Comparison of ENCODE assay signal across 12 cellular contexts in the genomic region with DNA sequence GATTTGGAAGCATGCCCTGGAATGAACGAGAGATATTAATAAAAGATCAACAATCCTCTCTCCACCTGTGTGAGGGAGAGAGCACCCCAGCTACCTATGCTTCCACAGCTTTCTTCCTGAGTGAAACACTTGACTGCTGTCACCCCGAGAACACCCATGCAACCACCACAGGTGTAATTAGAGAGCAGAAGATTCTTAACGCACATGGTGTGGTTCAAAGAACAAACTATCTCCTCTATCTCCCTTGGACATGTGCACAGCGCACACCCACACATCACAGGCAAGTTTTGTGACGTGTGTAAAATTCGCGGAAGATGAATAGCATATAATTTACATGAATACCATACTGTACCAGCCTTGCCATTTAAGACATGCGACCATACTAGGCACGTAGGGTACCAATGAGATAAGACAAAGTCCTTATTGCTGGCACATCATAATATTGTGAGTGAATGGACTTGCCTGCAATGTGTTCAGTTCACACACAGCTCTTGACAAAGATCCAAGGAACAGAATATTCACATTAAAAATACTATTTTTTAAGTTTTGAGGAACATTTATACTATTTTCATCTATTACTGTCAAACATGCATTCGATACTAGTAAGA. TPM values are rescaled to one million over a fixed set of nuclear protein-coding genes. Genes with fewer than 3 reads are reported as not detected.
DNase-seq lines count a peak whose midpoint lies in the region; FAIRE-seq and TF ChIP-seq lines count a peak whose summit lies in the region.
"Had no signal": no experiment of that assay in that cellular context is flagged by ENCODE, and none has a peak within 500 bp of the region (broad histone marks: within the 10 kb centered on the region; RNA-seq: fewer than 3 reads in every experiment).

No MANE protein-coding gene starts in this region.

- H3K9me3 ChIP-seq in astrocyte (ENCODE audit: insufficient read depth, low read depth, low read length): no peaks in the 10 kb centered on the region
- no peaks in the 10 kb centered on the region for H3K9me3 ChIP-seq in CD8-positive, alpha-beta memory T cell (ENCODE audit: low read length)

- H4K20me1 ChIP-seq in astrocyte (ENCODE audit: insufficient read depth, low read length): peaks cover 94% of the 10 kb centered on the region

- CTCF ChIA-PET in CD8-positive, alpha-beta memory T cell (lab: Charles Lee): interaction anchor here (0.9 to 6.9 kb wide), 12 partner anchors 9 to 835 kb away, joined by 3 to 83 read pairs (median 6); partner anchors contain the start of gene SLC45A1

- H3K36me3 Mint-ChIP-seq in astrocyte (ENCODE audit: low read depth, unreplicated experiment): peaks cover 13% of the 10 kb centered on the region
- peaks cover 0 to 7% (median 0%) of the 10 kb centered on the region in 3 donors for H3K36me3 Mint-ChIP-seq in CD8-positive, alpha-beta memory T cell

- H3K27ac Mint-ChIP-seq in astrocyte (ENCODE audit: unreplicated experiment): no peak overlapping the region
- no peak overlapping the region for H3K27ac Mint-ChIP-seq in CD8-positive, alpha-beta memory T cell
- H3K27ac Mint-ChIP-seq: stimulated activated effector memory CD8-positive, alpha-beta T cell treated with anti-CD3 and anti-CD28 coated beads, Interleukin-12 subunit alpha, Interleukin-12 subunit beta, amount 100 ng/mL, for 72 hours had no signal

- DNase-seq in astrocyte (ENCODE audit: low read depth) (no peak), fibroblast of mammary gland (ENCODE audit: low read depth) (peak; percentile 1), GOT3 (lab: John Stamatoyannopoulos, UW) (no peak), OCI-M2 (lab: John Stamatoyannopoulos, UW; ENCODE audit: unreplicated experiment) (no peak)
- no peak for DNase-seq in CD8-positive, alpha-beta memory T cell
- no peak for DNase-seq in activated naive CD4-positive, alpha-beta T cell treated with anti-CD3 and anti-CD28 coated beads, Interleukin-2, amount 50 U/mL, for 16 hours
- DNase-seq: glutamatergic neuron; SIG-M5; stimulated activated CD4-positive, alpha-beta T cell treated with anti-CD3 and anti-CD28 coated beads, Interleukin-4, amount 100 ng/mL, for 4 hours had no signal

- POLR2A ChIA-PET in CD8-positive, alpha-beta memory T cell (lab: Charles Lee): no interaction called here

- peaks cover 67% of the 10 kb centered on the region for H3K4me1 Mint-ChIP-seq in astrocyte (ENCODE audit: low read depth, unreplicated experiment)
- H3K4me1 Mint-ChIP-seq in CD8-positive, alpha-beta memory T cell: peaks cover 0 to 7% (median 0%) of the 10 kb centered on the region in 3 donors
- H3K4me1 Mint-ChIP-seq: stimulated activated effector memory CD8-positive, alpha-beta T cell treated with anti-CD3 and anti-CD28 coated beads, Interleukin-12 subunit alpha, Interleukin-12 subunit beta, amount 100 ng/mL, for 72 hours had no signal

- no peaks in the 10 kb centered on the region for H3K27me3 ChIP-seq in ACC112 (ENCODE audit: insufficient read depth, low read length)
- H3K27me3 ChIP-seq in astrocyte (ENCODE audit: insufficient read depth, low read length): no peaks in the 10 kb centered on the region
- H3K27me3 ChIP-seq in rectal smooth muscle tissue (ENCODE audit: control insufficient read depth, insufficient read depth, low read length): no peaks in the 10 kb centered on the region
- H3K27me3 ChIP-seq in CD8-positive, alpha-beta memory T cell (ENCODE audit: insufficient read depth, low read length, poor library complexity, severe bottlenecking): no peaks in the 10 kb centered on the region

- H3K79me2 ChIP-seq in ACC112 (ENCODE audit: control insufficient read depth, insufficient read depth, low read length, unreplicated experiment) (peaks cover 74% of the 10 kb centered on the region), astrocyte (ENCODE audit: insufficient read depth, low read length) (peaks cover 100% of the 10 kb centered on the region)

- H3K9ac ChIP-seq in astrocyte (ENCODE audit: low read length) (peak overlapping the region; percentile 22), rectal smooth muscle tissue (ENCODE audit: low read length) (no peak overlapping the region)

- H3K27ac ChIP-seq in ACC112 (ENCODE audit: low read depth, low read length) (peak overlapping the region; percentile 76), astrocyte (ENCODE audit: low read depth, low read length) (peak overlapping the region; percentile 47), rectal smooth muscle tissue (ENCODE audit: low read depth, low read length) (peak overlapping the region; percentile 10)
- no peak overlapping the region for H3K27ac ChIP-seq in CD8-positive, alpha-beta memory T cell (ENCODE audit: low read depth, low read length)

- H3K36me3 ChIP-seq in ACC112 (ENCODE audit: insufficient read depth, low read length) (peaks cover 51% of the 10 kb centered on the region), astrocyte (ENCODE audit: insufficient read depth, low read length) (peaks cover 48% of the 10 kb centered on the region), rectal smooth muscle tissue (ENCODE audit: control insufficient read depth, insufficient read depth, low read length) (peaks cover 8% of the 10 kb centered on the region)
- no peaks in the 10 kb centered on the region for H3K36me3 ChIP-seq in CD8-positive, alpha-beta memory T cell (ENCODE audit: insufficient read depth, low read length)

- TF ChIP-seq CTCF in astrocyte (IDR thresholded peaks at IDR 0.05; ENCODE audit: insufficient read depth, low read depth, low read length): no peak
- TF ChIP-seq CTCF in fibroblast of mammary gland (conservative IDR thresholded peaks at IDR 0.05; ENCODE audit: control insufficient read depth, insufficient read depth, low read depth, low read length): no peak

- H3K4me1 ChIP-seq in ACC112 (ENCODE audit: control insufficient read depth, insufficient read depth, low read length, unreplicated experiment) (peaks cover 56% of the 10 kb centered on the region), astrocyte (ENCODE audit: insufficient read depth, low read length) (peaks cover 45% of the 10 kb centered on the region), rectal smooth muscle tissue (ENCODE audit: control insufficient read depth, insufficient read depth, low read length) (peaks cover 23% of the 10 kb centered on the region)
- H3K4me1 ChIP-seq in CD8-positive, alpha-beta memory T cell (ENCODE audit: insufficient read depth, low read length): no peaks in the 10 kb centered on the region

- H3K27me3 Mint-ChIP-seq in astrocyte (ENCODE audit: low read depth, unreplicated experiment): no peaks in the 10 kb centered on the region
- peaks cover 4 to 27% of the 10 kb centered on the region in 2 donors for H3K27me3 Mint-ChIP-seq in CD8-positive, alpha-beta memory T cell

- FAIRE-seq in astrocyte (lab: Jason Lieb, UNC): no peak

- no peaks in the 10 kb centered on the region for H3K9me3 Mint-ChIP-seq in astrocyte (ENCODE audit: unreplicated experiment)
- H3K9me3 Mint-ChIP-seq in CD8-positive, alpha-beta memory T cell: no peaks in the 10 kb centered on the region
- H3K9me3 Mint-ChIP-seq: stimulated activated effector memory CD8-positive, alpha-beta T cell treated with anti-CD3 and anti-CD28 coated beads, Interleukin-12 subunit alpha, Interleukin-12 subunit beta, amount 100 ng/mL, for 72 hours had no signal

- H3K4me3 ChIP-seq in ACC112 (ENCODE audit: low read depth, low read length): no peak overlapping the region
- H3K4me3 ChIP-seq in astrocyte (ENCODE audit: insufficient read depth, low read depth, low read length): no peak overlapping the region
- no peak overlapping the region for H3K4me3 ChIP-seq in fibroblast of mammary gland (ENCODE audit: control insufficient read depth, low read depth, low read length)
- no peak overlapping the region for H3K4me3 ChIP-seq in rectal smooth muscle tissue (ENCODE audit: low read length)
- no peak overlapping the region for H3K4me3 ChIP-seq in CD8-positive, alpha-beta memory T cell (ENCODE audit: low read length)

- H2AFZ ChIP-seq in ACC112 (ENCODE audit: low read length, unreplicated experiment): no peak overlapping the region
- no peak overlapping the region for H2AFZ ChIP-seq in astrocyte (ENCODE audit: low read depth, low read length)

- H3K4me3 Mint-ChIP-seq in astrocyte (ENCODE audit: unreplicated experiment): no peak overlapping the region
- H3K4me3 Mint-ChIP-seq in CD8-positive, alpha-beta memory T cell: no peak overlapping the region
- H3K4me3 Mint-ChIP-seq: stimulated activated effector memory CD8-positive, alpha-beta T cell treated with anti-CD3 and anti-CD28 coated beads, Interleukin-12 subunit alpha, Interleukin-12 subunit beta, amount 100 ng/mL, for 72 hours had no signal

- H3K4me2 ChIP-seq in astrocyte (ENCODE audit: low read length): no peak overlapping the region

RNA-seq across cellular contexts. Expression of gene ERRFI1, which starts 11.6 kb away (rescaled TPM):
- 81.5 and 119 TPM in 2 replicates for total RNA-seq in astrocyte
- 1 to 10 TPM; 3.5 to 3.8 TPM for total RNA-seq in CD8-positive, alpha-beta memory T cell
- polyA plus RNA-seq in CD8-positive, alpha-beta memory T cell: 1.1 TPM

RNA-seq across cellular contexts. Expression of gene PARK7, which starts 53.0 kb away (rescaled TPM):
- 268 and 282 TPM in 2 replicates for total RNA-seq in astrocyte
- total RNA-seq in CD8-positive, alpha-beta memory T cell: 100 to 1,000 TPM; 583 to 628 TPM
- 396 TPM for polyA plus RNA-seq in CD8-positive, alpha-beta memory T cell

Comparison
In these comparisons a context has a peak if more than half of its experiments do, and no peak if none do; other contexts are left out.
1. RNA of gene ERRFI1, which starts 11.6 kb away (total RNA-seq): 81.5 to 119 TPM in astrocyte; 3.5 to 3.8 TPM in CD8-positive, alpha-beta memory T cell; every median in the first group is over 10 times any median in the second.